ENCODE assay signal across 14 cellular contexts in genomic region chr2:165621086-165621560, GRCh38.
DNase-seq lines count a peak whose midpoint lies in the region; ATAC-seq and TF ChIP-seq lines count a peak whose summit lies in the region.
"Had no signal": no experiment of that assay in that cellular context is flagged by ENCODE, and none has a peak within 500 bp of the region (broad histone marks: within the 10 kb centered on the region; RNA-seq: fewer than 3 reads in every experiment).

No MANE protein-coding gene starts in this region.

- H3K36me3 Mint-ChIP-seq in endodermal cell (ENCODE audit: low read depth) = no peaks in the 10 kb centered on the region
- peaks cover 32% of the 10 kb centered on the region for H3K36me3 Mint-ChIP-seq in nephron progenitor cell (ENCODE audit: low read depth)

- H3K4me1 ChIP-seq in endodermal cell (ENCODE audit: control insufficient read depth, insufficient read depth, low read length) = no peaks in the 10 kb centered on the region

- H3K9ac ChIP-seq in endodermal cell (ENCODE audit: extremely low read depth, low read length, poor library complexity, severe bottlenecking) = no peak overlapping the region

- H3K27me3 Mint-ChIP-seq in endodermal cell (ENCODE audit: insufficient read depth) (no peaks in the 10 kb centered on the region), nephron progenitor cell (ENCODE audit: low read depth, poor library complexity) (no peaks in the 10 kb centered on the region)

- no peak overlapping the region for H3K27ac Mint-ChIP-seq in endodermal cell
- peak overlapping the region; percentile 79 for H3K27ac Mint-ChIP-seq in nephron progenitor cell
- H3K27ac Mint-ChIP-seq: stimulated activated naive CD8-positive, alpha-beta T cell treated with anti-CD3 and anti-CD28 coated beads, Interleukin-15, Interleukin-2, amounts not matched to agents 100 ng/mL and 50 ng/mL, for 24 hours had no signal

- H3K27ac ChIP-seq in endodermal cell (ENCODE audit: low read depth, low read length) = peak overlapping the region; percentile 66
- H3K27ac ChIP-seq in WERI-Rb-1 = no peak overlapping the region
- H3K27ac ChIP-seq: C4-2B, hepatocyte had no signal

- H3K9me3 Mint-ChIP-seq in endodermal cell (no peaks in the 10 kb centered on the region), nephron progenitor cell (peaks cover 17% of the 10 kb centered on the region)

- no peaks in the 10 kb centered on the region for H3K36me3 ChIP-seq in endodermal cell (ENCODE audit: control insufficient read depth, insufficient read depth, low read length)
- no peaks in the 10 kb centered on the region for H3K36me3 ChIP-seq in WERI-Rb-1

- H3K9me3 ChIP-seq in endodermal cell (ENCODE audit: control insufficient read depth, low read length) = no peaks in the 10 kb centered on the region
- H3K9me3 ChIP-seq in WERI-Rb-1 (ENCODE audit: severe bottlenecking) = no peaks in the 10 kb centered on the region

- no peaks in the 10 kb centered on the region for H3K4me1 Mint-ChIP-seq in endodermal cell
- peaks cover 65% of the 10 kb centered on the region for H3K4me1 Mint-ChIP-seq in nephron progenitor cell

- no peak overlapping the region for H3K4me3 ChIP-seq in AG10803 (ENCODE audit: low read length)
- no peak overlapping the region for H3K4me3 ChIP-seq in endodermal cell (ENCODE audit: low read length)
- H3K4me3 ChIP-seq in WERI-Rb-1 (ENCODE audit: low read depth, low read length) = no peak overlapping the region
- H3K4me3 ChIP-seq: hepatocyte had no signal

- H3K27me3 ChIP-seq in endodermal cell (ENCODE audit: control insufficient read depth, insufficient read depth, low read length, poor library complexity, severe bottlenecking) (no peaks in the 10 kb centered on the region), WERI-Rb-1 (ENCODE audit: insufficient read depth, low read depth, severe bottlenecking) (no peaks in the 10 kb centered on the region)
- H3K27me3 ChIP-seq: hepatocyte had no signal

- WGBS in endodermal cell (ENCODE audit: insufficient coverage in 1 of 2, insufficient read length in 1 of 2), 2 experiments = 67 to 91% methylated on average over 5 of the region's 5 CpGs

- no peak for ATAC-seq in GM21381 (IDR thresholded peaks at IDR 0.05; ENCODE audit: unreplicated experiment)

- H3K4me3 Mint-ChIP-seq in endodermal cell = no peak overlapping the region
- peak overlapping the region; percentile 3 for H3K4me3 Mint-ChIP-seq in nephron progenitor cell
- H3K4me3 Mint-ChIP-seq: stimulated activated naive CD8-positive, alpha-beta T cell treated with anti-CD3 and anti-CD28 coated beads, Interleukin-15, Interleukin-2, amounts not matched to agents 100 ng/mL and 50 ng/mL, for 24 hours had no signal

- DNase-seq in AG10803 (ENCODE audit: low read depth) = peak; percentile 10
- DNase-seq in NCI-H2029 (lab: John Stamatoyannopoulos, UW) = peak; percentile 35
- DNase-seq in endodermal cell = no peak
- DNase-seq in nephron progenitor cell = no peak
- no peak for DNase-seq in WERI-Rb-1
- DNase-seq in cortex of kidney (lab: John Stamatoyannopoulos, UW) = no peak
- no peak for DNase-seq in pons (ENCODE audit: low spot score)
- DNase-seq: activated gamma-delta T cell; NCI-H82; stimulated activated CD4-positive, alpha-beta T cell treated with anti-CD3 and anti-CD28 coated beads, Interleukin-15, amount 100 ng/mL, for 24 hours had no signal

- TF ChIP-seq CTCF in AG10803 (conservative IDR thresholded peaks at IDR 0.05; ENCODE audit: low read length) (no peak), endodermal cell (conservative IDR thresholded peaks at IDR 0.05) (no peak), nephron progenitor cell (IDR thresholded peaks at IDR 0.05) (no peak), WERI-Rb-1 (IDR thresholded peaks at IDR 0.05; ENCODE audit: low read depth, low read length) (no peak)

Comparison
In these comparisons a context has a peak if more than half of its experiments do, and no peak if none do; other contexts are left out.
1. DNase-seq: peak in AG10803 (single experiment) and NCI-H2029 (single experiment); none in endodermal cell (single experiment), nephron progenitor cell (single experiment), WERI-Rb-1 (single experiment), cortex of kidney (single experiment) and pons (single experiment).